Comparison of ENCODE assay signal across 1 cellular context in genomic region chr2:102304711-102305591, GRCh38.
TF ChIP-seq lines count a peak whose summit lies in the region.

No MANE protein-coding gene starts in this region.

TF ChIP-seq in endothelial cell of umbilical vein, 7 proteins besides CTCF, POLR2A, EP300 and RAD21 (continued from another document):
- peak; percentile 86 for TF ChIP-seq GATA2 (IDR thresholded peaks at IDR 0.05; ENCODE audit: insufficient read depth, insufficient read length, low read depth, low read length)
